In the genomic region with DNA sequence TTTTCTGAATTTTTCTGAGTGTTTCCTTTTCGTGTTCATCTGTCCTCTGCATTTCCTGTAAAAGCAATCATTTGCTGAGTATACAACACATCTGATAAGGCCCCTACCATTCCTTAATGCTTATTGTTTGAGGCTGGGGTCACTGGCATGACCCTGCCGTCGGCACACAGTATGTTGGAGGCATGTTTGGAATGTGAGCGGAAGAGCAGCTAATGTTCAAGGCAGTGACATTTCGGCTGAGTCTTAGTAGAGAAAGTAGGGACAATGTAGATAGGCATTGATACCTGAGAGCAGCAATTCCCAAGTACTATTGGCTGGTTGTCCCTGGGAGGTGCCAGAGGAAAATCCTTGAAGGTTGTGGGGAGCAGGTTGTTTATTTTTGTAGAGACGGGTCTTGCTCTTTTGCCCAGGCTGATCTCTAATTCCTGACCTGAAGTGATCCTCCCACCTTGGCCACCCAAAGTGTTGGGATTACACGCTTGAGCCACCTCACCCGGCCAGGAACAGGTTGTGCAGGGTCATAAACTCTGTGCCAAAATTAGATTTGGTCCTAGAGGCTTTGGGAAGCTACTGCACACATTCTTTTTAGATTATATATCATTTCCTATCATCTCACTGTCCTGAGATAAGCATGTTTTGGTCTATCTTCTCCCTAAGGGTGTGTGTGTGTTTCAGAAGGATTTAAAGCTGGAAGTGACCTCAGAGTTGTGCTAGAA, we compare ENCODE assay signal across 8 cellular contexts. TPM values are rescaled to one million over a fixed set of nuclear protein-coding genes. Genes with fewer than 3 reads are reported as not detected.
DNase-seq lines count a peak whose midpoint lies in the region; ATAC-seq and TF ChIP-seq lines count a peak whose summit lies in the region.

No MANE protein-coding gene starts in this region.

- no peaks in the 10 kb centered on the region for H3K4me1 ChIP-seq in foreskin keratinocyte

- H3K9me3 ChIP-seq in T-helper 17 cell (ENCODE audit: control insufficient read depth, low read length, poor library complexity, severe bottlenecking) = no peaks in the 10 kb centered on the region

- no peaks in the 10 kb centered on the region for H3K27me3 ChIP-seq in foreskin keratinocyte

- peak; percentile 18 for TF ChIP-seq CTCF in foreskin keratinocyte (conservative IDR thresholded peaks at IDR 0.05)
- peak; percentile 39 for TF ChIP-seq CTCF in neural crest cell (conservative IDR thresholded peaks at IDR 0.05)

- H3K27me3 Mint-ChIP-seq in T-helper 17 cell = no peaks in the 10 kb centered on the region
- H3K27me3 Mint-ChIP-seq in neural crest cell (ENCODE audit: low read depth) = no peaks in the 10 kb centered on the region

- no peaks in the 10 kb centered on the region for H3K36me3 Mint-ChIP-seq in T-helper 17 cell (ENCODE audit: low read depth)
- H3K36me3 Mint-ChIP-seq in neural crest cell (ENCODE audit: low read depth) = no peaks in the 10 kb centered on the region

- no peaks in the 10 kb centered on the region for H3K9me3 Mint-ChIP-seq in neural crest cell

- H3K27ac ChIP-seq in foreskin keratinocyte = no peak overlapping the region

- H3K4me1 Mint-ChIP-seq in T-helper 17 cell (peaks cover 14% of the 10 kb centered on the region), neural crest cell (peaks cover 23% of the 10 kb centered on the region)

- peak overlapping the region; percentile 66 for H3K27ac Mint-ChIP-seq in T-helper 17 cell
- peak overlapping the region; percentile 72 for H3K27ac Mint-ChIP-seq in neural crest cell (ENCODE audit: unreplicated experiment)

- DNase-seq in ELF-1 (ENCODE audit: low read depth, low spot score) (peak; percentile 52), T-helper 17 cell (no peak), foreskin keratinocyte (peak in 1 of 2 donors; percentile 21), neural crest cell (ENCODE audit: low read depth, low spot score) (no peak), retina (no peak), NCI-H2227 treated with DMSO at 0.1 percent for 48 hours (lab: John Stamatoyannopoulos, UW) (no peak)

- ATAC-seq in T-helper 17 cell = no peak
- peak; percentile 39 for ATAC-seq in foreskin keratinocyte
- ATAC-seq in HG02678 (IDR thresholded peaks at IDR 0.05; ENCODE audit: unreplicated experiment) = no peak
- ATAC-seq in GM18511 (IDR thresholded peaks at IDR 0.05; ENCODE audit: unreplicated experiment) = no peak

- no peak overlapping the region for H3K4me3 Mint-ChIP-seq in T-helper 17 cell
- peak overlapping the region; percentile 2 for H3K4me3 Mint-ChIP-seq in neural crest cell

RNA-seq across cellular contexts. Expression of gene PTPN23, which starts 13.5 kb away (rescaled TPM):
- 10 to 100 TPM; 36.8 to 38.6 TPM for total RNA-seq in T-helper 17 cell
- 16.0 and 18.0 TPM in 2 replicates for total RNA-seq in foreskin keratinocyte
- 15.4 and 16.5 TPM in 2 replicates for polyA plus RNA-seq in foreskin keratinocyte
- 43.9 and 47.2 TPM in 2 replicates for total RNA-seq in neural crest cell
